11 cellular contexts compared by ENCODE assay signal in genomic region chr14:73833530-73834257, GRCh38. TPM values are rescaled to one million over a fixed set of nuclear protein-coding genes. Genes with fewer than 3 reads are reported as not detected.
DNase-seq lines count a peak whose midpoint lies in the region; ATAC-seq and TF ChIP-seq lines count a peak whose summit lies in the region.
"Had no signal": no experiment of that assay in that cellular context is flagged by ENCODE, and none has a peak within 500 bp of the region (broad histone marks: within the 10 kb centered on the region; RNA-seq: fewer than 3 reads in every experiment).

No MANE protein-coding gene starts in this region.

- no peak for TF ChIP-seq CTCF in retinal pigment epithelial cell (conservative IDR thresholded peaks at IDR 0.05; ENCODE audit: low read depth, low read length)

- peaks cover 19% of the 10 kb centered on the region; the same call in 1 of the 2 replicates for H3K4me1 ChIP-seq in iPS-20b (ENCODE audit: insufficient read depth, low read length)
- H3K4me1 ChIP-seq in effector memory CD4-positive, alpha-beta T cell (ENCODE audit: control insufficient read depth, insufficient read depth, low read length, poor library complexity, severe bottlenecking), result no peaks in the 10 kb centered on the region

- H3K4me1 Mint-ChIP-seq in T-helper 17 cell, result peaks cover 9% of the 10 kb centered on the region

- peak; percentile 40 for DNase-seq in H7
- peak; percentile 98 for DNase-seq in astrocyte of the hippocampus (ENCODE audit: low read depth, low spot score)
- peak; percentile 73 for DNase-seq in retinal pigment epithelial cell (ENCODE audit: low read depth)
- no peak for DNase-seq in T-helper 17 cell
- DNase-seq in activated T-cell treated with anti-CD3 and anti-CD28 coated beads, Interleukin-2, amount 50 U/mL, for 1 hour, result no peak
- no peak for DNase-seq in effector memory CD4-positive, alpha-beta T cell
- DNase-seq: NCI-H2029 treated with DMSO at 0.1 percent for 48 hours, spleen had no signal

- ATAC-seq in HG03565 (IDR thresholded peaks at IDR 0.05; ENCODE audit: unreplicated experiment) (no peak), T-helper 17 cell (no peak)

- no peak overlapping the region for H3K27ac Mint-ChIP-seq in T-helper 17 cell

- no peak overlapping the region for H3K4me3 Mint-ChIP-seq in T-helper 17 cell

- no peak overlapping the region for H3K4me3 ChIP-seq in H7 (ENCODE audit: insufficient read depth, low read depth, low read length)
- H3K4me3 ChIP-seq in iPS-20b (ENCODE audit: low read length), result 0 out of 2 replicates have a peak overlapping the region, but pooled peaks have one; percentile 1
- no peak overlapping the region for H3K4me3 ChIP-seq in retinal pigment epithelial cell (ENCODE audit: low read length)
- no peak overlapping the region for H3K4me3 ChIP-seq in effector memory CD4-positive, alpha-beta T cell (ENCODE audit: insufficient read depth, low read depth, low read length, poor library complexity, severe bottlenecking)
- H3K4me3 ChIP-seq: spleen, suprapubic skin had no signal

- H3K36me3 Mint-ChIP-seq in T-helper 17 cell (ENCODE audit: low read depth), result no peaks in the 10 kb centered on the region

- H3K27ac ChIP-seq in iPS-20b (ENCODE audit: low read length), result no peak overlapping the region
- no peak overlapping the region for H3K27ac ChIP-seq in effector memory CD4-positive, alpha-beta T cell (ENCODE audit: insufficient read depth, low read length, poor library complexity, severe bottlenecking)
- H3K27ac ChIP-seq: spleen, suprapubic skin had no signal

- H3K36me3 ChIP-seq in H7 (replicated peaks; ENCODE audit: control insufficient read depth, insufficient read depth, low read length) (no peaks in the 10 kb centered on the region), iPS-20b (ENCODE audit: insufficient read depth, low read depth, low read length) (no peaks in the 10 kb centered on the region)
- H3K36me3 ChIP-seq in effector memory CD4-positive, alpha-beta T cell (ENCODE audit: control insufficient read depth, insufficient read depth, low read length), result no peaks in the 10 kb centered on the region
- H3K36me3 ChIP-seq: spleen, suprapubic skin had no signal

- H3K9me3 ChIP-seq in iPS-20b (ENCODE audit: insufficient read depth, low read depth, low read length) (no peaks in the 10 kb centered on the region), T-helper 17 cell (ENCODE audit: control insufficient read depth, low read length, poor library complexity, severe bottlenecking) (no peaks in the 10 kb centered on the region)
- no peaks in the 10 kb centered on the region for H3K9me3 ChIP-seq in effector memory CD4-positive, alpha-beta T cell (ENCODE audit: control insufficient read depth, low read length)
- H3K9me3 ChIP-seq: spleen, suprapubic skin had no signal

- H3K9ac ChIP-seq in iPS-20b (ENCODE audit: low read depth, low read length), result peak overlapping the region; percentile 6; the same call in 1 of the 2 replicates

- no peaks in the 10 kb centered on the region for H3K27me3 Mint-ChIP-seq in T-helper 17 cell

- no peaks in the 10 kb centered on the region for H3K27me3 ChIP-seq in H7 (ENCODE audit: control insufficient read depth, insufficient read depth, low read length)
- no peaks in the 10 kb centered on the region for H3K27me3 ChIP-seq in iPS-20b (ENCODE audit: insufficient read depth, low read length)
- no peaks in the 10 kb centered on the region for H3K27me3 ChIP-seq in effector memory CD4-positive, alpha-beta T cell (replicated peaks; ENCODE audit: control insufficient read depth, insufficient read depth, low read length, poor library complexity, severe bottlenecking)
- H3K27me3 ChIP-seq: spleen, suprapubic skin had no signal

RNA-seq across cellular contexts. Expression of gene PTGR2, which starts 17.9 kb away (rescaled TPM):
- 13.8 and 21.8 TPM in 2 replicates for total RNA-seq in H7 (2014; rRNA removed; shearing (Covaris generic))
- total RNA-seq in T-helper 17 cell, result 1 to 10 TPM; 1.3 to 1.4 TPM

RNA-seq across cellular contexts. Expression of gene ZNF410, which starts 53.0 kb away (rescaled TPM):
- 27.2 and 31.0 TPM in 2 replicates for total RNA-seq in H7 (2014; rRNA removed; shearing (Covaris generic))
- 10 to 100 TPM; 92.7 to 97.8 TPM for total RNA-seq in T-helper 17 cell

Comparison
In these comparisons a context has a peak if more than half of its experiments do, and no peak if none do; other contexts are left out.
1. DNase-seq: peak in H7 (single experiment), astrocyte of the hippocampus (single experiment) and retinal pigment epithelial cell (single experiment); none in T-helper 17 cell (0 of 3), activated T-cell treated with anti-CD3 and anti-CD28 coated beads, Interleukin-2, amount 50 U/mL, for 1 hour (single experiment) and effector memory CD4-positive, alpha-beta T cell (0 of 3).